19 cellular contexts compared by ENCODE assay signal in genomic region chr5:147512640-147513334, GRCh38. TPM values are rescaled to one million over a fixed set of nuclear protein-coding genes. Genes with fewer than 3 reads are reported as not detected.
A peak's percentile ranks its signal among the peaks of the same experiment; 100 is the strongest.
DNase-seq lines count a peak whose midpoint lies in the region; ATAC-seq, FAIRE-seq and TF ChIP-seq lines count a peak whose summit lies in the region.
"Had no signal": no experiment of that assay in that cellular context is flagged by ENCODE, and none has a peak within 500 bp of the region (broad histone marks: within the 10 kb centered on the region; RNA-seq: fewer than 3 reads in every experiment).

No MANE protein-coding gene starts in this region.

- H3K27ac ChIP-seq in left lung: no peak overlapping the region
- H3K27ac ChIP-seq: SJCRH30, thyroid gland had no signal

- no peaks in the 10 kb centered on the region for H3K9me3 ChIP-seq in left lung
- H3K9me3 ChIP-seq: thyroid gland had no signal

- H3K4me3 ChIP-seq in left lung (no peak overlapping the region), H7 (ENCODE audit: insufficient read depth, low read depth, low read length) (no peak overlapping the region)
- H3K4me3 ChIP-seq: SJCRH30, thyroid gland had no signal

- H3K27me3 ChIP-seq in left lung (peaks cover 6 to 43% of the 10 kb centered on the region in 2 donors), H7 (ENCODE audit: control insufficient read depth, insufficient read depth, low read length) (peaks cover 17% of the 10 kb centered on the region)
- H3K27me3 ChIP-seq: thyroid gland had no signal

- no peak for ATAC-seq in left lung
- ATAC-seq: Panc1 had no signal

- no peaks in the 10 kb centered on the region for H3K36me3 ChIP-seq in left lung
- H3K36me3 ChIP-seq in H7 (replicated peaks; ENCODE audit: control insufficient read depth, insufficient read depth, low read length): no peaks in the 10 kb centered on the region
- H3K36me3 ChIP-seq: SJCRH30, thyroid gland had no signal

- peak; percentile 88 for FAIRE-seq in endometrium (lab: Jason Lieb, UNC)
- FAIRE-seq: astrocyte, H54 had no signal

- TF ChIP-seq CTCF in left lung (IDR thresholded peaks at IDR 0.05): no peak

- DNase-seq in COLO668 (lab: John Stamatoyannopoulos, UW; ENCODE audit: unreplicated experiment) (peak; percentile 21), DMS53 (lab: John Stamatoyannopoulos, UW) (peak; percentile 74), NCI-H345 (lab: John Stamatoyannopoulos, UW) (peak; percentile 77), left lung (no peak), H7 (no peak)
- no peak for DNase-seq in activated T-cell treated with anti-CD3 and anti-CD28 coated beads, Interleukin-2, amount 50 U/mL, for 48 hours
- DNase-seq: activated CD4-positive, alpha-beta memory T cell treated with anti-CD3 and anti-CD28 coated beads, Interleukin-2, amount 10 ng/mL, durations not matched to agents 7 days and 5 days; activated CD4-positive, CD25-positive, alpha-beta regulatory T cell treated with anti-CD3 and anti-CD28 coated beads, Interleukin-2, amount 50 U/mL, for 72 hours; activated naive CD8-positive, alpha-beta T cell treated with anti-CD3 and anti-CD28 coated beads for 36 hours; CD4-positive, alpha-beta memory T cell; DND-41; NK-92 treated with Interleukin-12 subunit alpha and Interleukin-12 subunit beta, amount 100 ng/mL, for 24 hours; SJCRH30; T-helper 1 cell; thyroid gland had no signal

- H3K4me1 ChIP-seq in left lung: peaks cover 0 to 10% of the 10 kb centered on the region in 2 donors

- intact Hi-C loops in left lung (cut with DNase I): no loop called here

RNA-seq across cellular contexts. Expression of gene DPYSL3, which starts 2.9 kb away (rescaled TPM):
- 10 to 100 TPM; 64.3 to 77.5 TPM for total RNA-seq in left lung
- total RNA-seq in H7 (2014; rRNA removed; shearing (Covaris generic)): 184 and 312 TPM in 2 replicates
- total RNA-seq: activated CD4-positive, alpha-beta memory T cell treated with anti-CD3 and anti-CD28 coated beads, Interleukin-2, amount 10 ng/mL, durations not matched to agents 7 days and 5 days had no signal

Comparison
In these comparisons a context has a peak if more than half of its experiments do, and no peak if none do; other contexts are left out.
1. DNase-seq: peak in COLO668 (single experiment), DMS53 (single experiment) and NCI-H345 (single experiment); none in left lung (0 of 2), activated T-cell treated with anti-CD3 and anti-CD28 coated beads, Interleukin-2, amount 50 U/mL, for 48 hours (0 of 2) and H7 (single experiment).